ENCODE assay signal across 16 cellular contexts in genomic region chr3:53502737-53503136, GRCh38.
A peak's percentile ranks its signal among the peaks of the same experiment; 100 is the strongest.
DNase-seq lines count a peak whose midpoint lies in the region; ATAC-seq lines count a peak whose summit lies in the region.
"Had no signal": no experiment of that assay in that cellular context is flagged by ENCODE, and none has a peak within 500 bp of the region (broad histone marks: within the 10 kb centered on the region; RNA-seq: fewer than 3 reads in every experiment).

No MANE protein-coding gene starts in this region.

- H3K36me3 ChIP-seq in BLaER1: no peaks in the 10 kb centered on the region

- peaks cover 41% of the 10 kb centered on the region for H3K4me1 ChIP-seq in BLaER1

- no peak for ATAC-seq in HG02571 (IDR thresholded peaks at IDR 0.05; ENCODE audit: unreplicated experiment)
- ATAC-seq: HepG2 had no signal

- no peaks in the 10 kb centered on the region for H3K9me3 ChIP-seq in BLaER1

- no peaks in the 10 kb centered on the region for H4K20me1 ChIP-seq in BLaER1

- H3K27ac ChIP-seq in BLaER1 (no peak overlapping the region), cingulate gyrus (ENCODE audit: low read depth, low read length) (peak overlapping the region; percentile 25)

- H3K4me3 ChIP-seq in BLaER1: no peak overlapping the region

- no peak overlapping the region for H3K9ac ChIP-seq in BLaER1

- H3K4me2 ChIP-seq in BLaER1: peak overlapping the region; percentile 71

- peaks cover 7% of the 10 kb centered on the region; the same call in 1 of the 2 replicates for H3K27me3 ChIP-seq in BLaER1

- DNase-seq in medulla oblongata (ENCODE audit: extremely low spot score) (peak; percentile 28), superior temporal gyrus (ENCODE audit: extremely low spot score) (peak; percentile 59), DMS153 (lab: John Stamatoyannopoulos, UW) (no peak)
- DNase-seq in stimulated activated CD4-positive, alpha-beta T cell treated with anti-CD3 and anti-CD28 coated beads, Interleukin-15, amount 100 ng/mL, for 24 hours: no peak
- DNase-seq: 8988T; AML-193; C1 segment of cervical spinal cord; CD4-positive, alpha-beta T cell; DMS79 treated with DMSO at 0.1 percent for 48 hours; EL; GDM1; HCEC 1CT had no signal

Comparison
In these comparisons a context has a peak if more than half of its experiments do, and no peak if none do; other contexts are left out.
1. DNase-seq: peak in medulla oblongata (single experiment) and superior temporal gyrus (single experiment); none in stimulated activated CD4-positive, alpha-beta T cell treated with anti-CD3 and anti-CD28 coated beads, Interleukin-15, amount 100 ng/mL, for 24 hours (single experiment) and DMS153 (single experiment).